In the genomic region with DNA sequence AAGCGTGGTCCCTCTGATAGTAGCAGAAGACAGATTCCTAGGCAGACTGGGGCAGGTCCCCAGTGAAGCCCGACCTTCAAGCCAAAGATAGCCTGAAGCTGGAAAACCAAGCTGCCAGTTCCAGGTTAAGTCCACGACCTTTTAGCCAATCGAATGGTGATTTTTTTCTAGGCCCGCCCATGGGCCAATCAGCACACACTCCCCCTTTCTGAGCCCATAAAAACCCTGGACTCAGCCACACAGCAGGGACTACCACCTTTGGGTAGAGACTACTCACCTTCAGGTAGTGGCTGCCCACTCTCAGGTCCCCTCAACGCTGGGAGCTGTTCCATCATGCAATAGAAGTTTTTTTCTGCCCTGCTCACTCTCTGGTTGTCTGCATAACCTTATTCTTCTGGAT, we compare ENCODE assay signal across 21 cellular contexts. TPM values are rescaled to one million over a fixed set of nuclear protein-coding genes. Genes with fewer than 3 reads are reported as not detected.
DNase-seq lines count a peak whose midpoint lies in the region; ATAC-seq and TF ChIP-seq lines count a peak whose summit lies in the region.
"Had no signal": no experiment of that assay in that cellular context is flagged by ENCODE, and none has a peak within 500 bp of the region (broad histone marks: within the 10 kb centered on the region; RNA-seq: fewer than 3 reads in every experiment).

No MANE protein-coding gene starts in this region.

- H3K4me1 ChIP-seq in IMR-90 (ENCODE audit: control insufficient read depth, insufficient read depth, low read length) (peaks cover 13% of the 10 kb centered on the region), right atrium auricular region (peaks cover 0 to 32% of the 10 kb centered on the region in 2 donors), trophoblast cell (ENCODE audit: control insufficient read depth in 1 of 2, insufficient read depth in 2 of 2, low read length in 2 of 2) (peaks cover 12 to 13% of the 10 kb centered on the region in 2 experiments), Karpas-422 (ENCODE audit: low read length) (no peaks in the 10 kb centered on the region), MM.1S (ENCODE audit: low read length) (no peaks in the 10 kb centered on the region)

- H3K79me2 ChIP-seq in trophoblast cell (ENCODE audit: control insufficient read depth, insufficient read depth, low read length, poor library complexity) = peaks cover 5% of the 10 kb centered on the region
- H3K79me2 ChIP-seq in Karpas-422 (ENCODE audit: low read length) = no peaks in the 10 kb centered on the region
- H3K79me2 ChIP-seq in MM.1S (ENCODE audit: low read length) = no peaks in the 10 kb centered on the region

- no peak overlapping the region for H2BK12ac ChIP-seq in trophoblast cell (ENCODE audit: low read length)

- peaks cover 2% of the 10 kb centered on the region for H3K36me3 Mint-ChIP-seq in chondrocyte (ENCODE audit: low read depth)

- H4K91ac ChIP-seq in IMR-90 (ENCODE audit: insufficient read depth, low read depth, low read length) (no peak overlapping the region; the same call in 1 of the 2 replicates), trophoblast cell (ENCODE audit: low read depth, low read length) (no peak overlapping the region)

- no CpG with 5 or more reads among the region's 6 CpGs for WGBS in IMR-90 (ENCODE audit: extremely low coverage in 2 of 2, insufficient read length in 1 of 2), 2 experiments
- WGBS in trophoblast cell (ENCODE audit: extremely low coverage, insufficient coverage, insufficient read length) = no CpG with 5 or more reads among the region's 6 CpGs

- H2BK120ac ChIP-seq in IMR-90 (ENCODE audit: low read depth, low read length) = no peak overlapping the region
- H2BK120ac ChIP-seq in trophoblast cell (ENCODE audit: insufficient read depth, low read length, poor library complexity) = no peak overlapping the region

- H3K27ac ChIP-seq in IMR-90 (ENCODE audit: insufficient read depth, low read length) = no peak overlapping the region
- H3K27ac ChIP-seq in right atrium auricular region = peak overlapping the region; percentile 85 to 93
- no peak overlapping the region for H3K27ac ChIP-seq in trophoblast cell (ENCODE audit: low read depth, low read length)
- no peak overlapping the region for H3K27ac ChIP-seq in Karpas-422 (ENCODE audit: low read length)
- H3K27ac ChIP-seq in MM.1S (ENCODE audit: low read length) = no peak overlapping the region
- H3K27ac ChIP-seq: KMS-11, Peyer's patch had no signal

- peaks cover 10% of the 10 kb centered on the region; the same call in 1 of the 2 replicates for H3K9me1 ChIP-seq in IMR-90 (ENCODE audit: insufficient read depth, low read length)

- no peak overlapping the region for H3K9ac ChIP-seq in IMR-90 (ENCODE audit: low read depth, low read length)
- H3K9ac ChIP-seq in trophoblast cell (ENCODE audit: low read length) = no peak overlapping the region
- no peak overlapping the region for H3K9ac ChIP-seq in Karpas-422 (ENCODE audit: low read length)
- no peak overlapping the region for H3K9ac ChIP-seq in MM.1S (ENCODE audit: low read length)
- H3K9ac ChIP-seq: KMS-11 had no signal

- no TSS peak for BruUV-seq in IMR-90 (replicated peaks; lab: Mats Ljungman, UMichigan)

- TF ChIP-seq POLR2A in IMR-90 (IDR thresholded peaks at IDR 0.05; ENCODE audit: low read depth, low read length) = no peak

- no peak overlapping the region for H3K56ac ChIP-seq in IMR-90 (ENCODE audit: extremely low read depth, insufficient read depth, low read length)

- H2BK20ac ChIP-seq in IMR-90 (ENCODE audit: low read depth, low read length) = no peak overlapping the region

- no peak overlapping the region for H3K4me3 Mint-ChIP-seq in chondrocyte (ENCODE audit: unreplicated experiment)
- H3K4me3 Mint-ChIP-seq: CD4-positive, alpha-beta T cell had no signal

- in situ Hi-C loops in IMR-90 (cut with MboI; ENCODE audit: low sequenced_read_pairs) = no loop called here

- H3K9me3 ChIP-seq in IMR-90 (ENCODE audit: control insufficient read depth, insufficient read depth, low read length) (no peaks in the 10 kb centered on the region), right atrium auricular region (no peaks in the 10 kb centered on the region), trophoblast cell (ENCODE audit: insufficient read depth, low read depth, low read length) (no peaks in the 10 kb centered on the region), Karpas-422 (ENCODE audit: low read length) (no peaks in the 10 kb centered on the region), MM.1S (replicated peaks; ENCODE audit: insufficient read depth, low read length) (no peaks in the 10 kb centered on the region)
- H3K9me3 ChIP-seq: MG63, Peyer's patch had no signal

- H3K9me2 ChIP-seq in Karpas-422 (replicated peaks; ENCODE audit: insufficient read depth, low read length) (no peaks in the 10 kb centered on the region), MM.1S (replicated peaks; ENCODE audit: insufficient read depth, low read length) (no peaks in the 10 kb centered on the region)

- H3K4ac ChIP-seq in IMR-90 (ENCODE audit: low read depth, low read length) = 0 out of 2 replicates have a peak overlapping the region, but pooled peaks have one; percentile 7
- H3K4ac ChIP-seq in trophoblast cell (ENCODE audit: low read depth, low read length) = no peak overlapping the region

- no peak overlapping the region for H2AK5ac ChIP-seq in IMR-90 (ENCODE audit: low read depth, low read length)
- no peak overlapping the region for H2AK5ac ChIP-seq in trophoblast cell (ENCODE audit: low read length)

- no peak overlapping the region for H4K8ac ChIP-seq in IMR-90 (ENCODE audit: low read depth in 2 of 2, low read length in 2 of 2)
- H4K8ac ChIP-seq in trophoblast cell (ENCODE audit: low read depth, low read length) = peak overlapping the region; percentile 21

- CTCF ChIA-PET in IMR-90 (lab: Yijun Ruan, JAX) = no interaction called here

- dilution Hi-C loops in IMR-90 (cut with HindIII; ENCODE audit: low sequenced_read_pairs, unreplicated experiment) = no loop called here

- no peaks in the 10 kb centered on the region for H3F3A ChIP-seq in MM.1S (ENCODE audit: insufficient read depth, low read length)

- H3K9me3 Mint-ChIP-seq in chondrocyte (ENCODE audit: low read depth) = no peaks in the 10 kb centered on the region
- H3K9me3 Mint-ChIP-seq: CD4-positive, alpha-beta T cell had no signal

- H3K36me3 ChIP-seq in IMR-90 (ENCODE audit: control insufficient read depth, insufficient read depth, low read length) (no peaks in the 10 kb centered on the region), right atrium auricular region (no peaks in the 10 kb centered on the region), trophoblast cell (ENCODE audit: control insufficient read depth in 1 of 2, insufficient read depth in 2 of 2, low read length in 2 of 2) (no peaks in the 10 kb centered on the region), Karpas-422 (ENCODE audit: insufficient read depth, low read length) (0 out of 2 replicates have a peak, but pooled peaks cover 8% of the 10 kb centered on the region), MM.1S (replicated peaks; ENCODE audit: insufficient read depth, low read length) (no peaks in the 10 kb centered on the region)
- H3K36me3 ChIP-seq: MG63, Peyer's patch had no signal

- H3K14ac ChIP-seq in IMR-90 (replicated peaks; ENCODE audit: low read depth, low read length) (no peak overlapping the region), trophoblast cell (ENCODE audit: low read length) (no peak overlapping the region)

- H3K27me3 Mint-ChIP-seq in chondrocyte (ENCODE audit: low read depth) = no peaks in the 10 kb centered on the region
- H3K27me3 Mint-ChIP-seq: CD4-positive, alpha-beta T cell had no signal

- H3K79me1 ChIP-seq in IMR-90 (ENCODE audit: low read depth in 1 of 2, low read length in 2 of 2) = peaks cover 0 to 9% of the 10 kb centered on the region in 2 experiments; a peak in 2 of 4 replicates
- H3K79me1 ChIP-seq in trophoblast cell (ENCODE audit: low read length) = peaks cover 12% of the 10 kb centered on the region

- no peak for TF ChIP-seq CTCF in IMR-90 (conservative IDR thresholded peaks at IDR 0.05; ENCODE audit: low read depth, low read length)
- no peak for TF ChIP-seq CTCF in chondrocyte (IDR thresholded peaks at IDR 0.05)
- no peak for TF ChIP-seq CTCF in right atrium auricular region (IDR thresholded peaks at IDR 0.05)
- no peak for TF ChIP-seq CTCF in MM.1S (IDR thresholded peaks at IDR 0.05; ENCODE audit: low read length)

- no peak for ATAC-seq in IMR-90 (ENCODE audit: low read depth)
- ATAC-seq in GM21526 (IDR thresholded peaks at IDR 0.05; ENCODE audit: low FRiP score, unreplicated experiment) = no peak

- H3K4me1 Mint-ChIP-seq in chondrocyte (ENCODE audit: low read depth) = peaks cover 22% of the 10 kb centered on the region

- H3K18ac ChIP-seq in IMR-90 (ENCODE audit: low read depth, low read length) (no peak overlapping the region), trophoblast cell (ENCODE audit: low read length) (no peak overlapping the region)

- POLR2A ChIA-PET in IMR-90 (lab: Charles Lee; ENCODE audit: unreplicated experiment) = no interaction called here

- H3K23ac ChIP-seq in IMR-90 (ENCODE audit: low read depth, low read length) (no peak overlapping the region), trophoblast cell (ENCODE audit: low read length) (no peak overlapping the region)

- H4K12ac ChIP-seq in trophoblast cell (ENCODE audit: low read depth, low read length) = no peak overlapping the region

- H2BK5ac ChIP-seq in IMR-90 (ENCODE audit: low read depth, low read length, poor library complexity, severe bottlenecking) (no peak overlapping the region), trophoblast cell (ENCODE audit: low read depth, low read length, poor library complexity) (no peak overlapping the region)

- H2AK9ac ChIP-seq in IMR-90 (replicated peaks; ENCODE audit: low read depth, low read length, poor library complexity) = peak overlapping the region; percentile 62

- no peak overlapping the region for H2BK15ac ChIP-seq in IMR-90 (ENCODE audit: low read depth, low read length)

- no peak for DNase-seq in IMR-90
- no peak for DNase-seq in chondrocyte (ENCODE audit: low spot score)
- DNase-seq in right atrium auricular region (ENCODE audit: low spot score) = no peak
- no peak for DNase-seq in trophoblast cell
- no peak for DNase-seq in NCI-H2029 (lab: John Stamatoyannopoulos, UW)
- no peak for DNase-seq in Karpas-422
- DNase-seq in MM.1S = no peak
- DNase-seq: CD4-positive, alpha-beta T cell; DND-41; GF-D8; GOT3; MG63; NCI-H1105; NCI-H1694 treated with DMSO at 0.1 percent for 48 hours; NCI-H2171; NCI-H446 treated with DMSO at 0.1 percent for 48 hours; NCI-H748 treated with DMSO at 0.1 percent for 48 hours; Peyer's patch; SIG-M5 had no signal

- H4K20me1 ChIP-seq in IMR-90 (ENCODE audit: insufficient read depth, low read length) = no peaks in the 10 kb centered on the region
- no peaks in the 10 kb centered on the region for H4K20me1 ChIP-seq in Karpas-422 (ENCODE audit: insufficient read depth, low read depth, low read length)
- no peaks in the 10 kb centered on the region for H4K20me1 ChIP-seq in MM.1S (ENCODE audit: insufficient read depth, low read length)

- intact Hi-C loops in IMR-90 (cut with micrococcal nuclease) = no loop called here

- H3K27me3 ChIP-seq in IMR-90 (ENCODE audit: control insufficient read depth, insufficient read depth, low read length) = no peaks in the 10 kb centered on the region
- H3K27me3 ChIP-seq in right atrium auricular region = no peaks in the 10 kb centered on the region
- H3K27me3 ChIP-seq in trophoblast cell (ENCODE audit: insufficient read depth, low read length) = no peaks in the 10 kb centered on the region
- no peaks in the 10 kb centered on the region for H3K27me3 ChIP-seq in Karpas-422 (ENCODE audit: low read length)
- H3K27me3 ChIP-seq in MM.1S (replicated peaks; ENCODE audit: insufficient read depth, low read length) = no peaks in the 10 kb centered on the region
- H3K27me3 ChIP-seq: MG63, Peyer's patch had no signal

- H2AFZ ChIP-seq in IMR-90 (replicated peaks; ENCODE audit: low read length, poor library complexity) = no peak overlapping the region
- no peak overlapping the region for H2AFZ ChIP-seq in trophoblast cell (ENCODE audit: insufficient read depth, low read length, poor library complexity)
- no peak overlapping the region for H2AFZ ChIP-seq in Karpas-422 (ENCODE audit: low read length)
- no peak overlapping the region for H2AFZ ChIP-seq in MM.1S (ENCODE audit: low read length)

- H3K4me2 ChIP-seq in IMR-90 (ENCODE audit: low read depth, low read length) (no peak overlapping the region), trophoblast cell (ENCODE audit: low read length) (no peak overlapping the region), Karpas-422 (ENCODE audit: low read depth, low read length, poor library complexity, severe bottlenecking) (no peak overlapping the region), MM.1S (ENCODE audit: low read depth, low read length) (no peak overlapping the region)
- H3K4me2 ChIP-seq: KMS-11 had no signal

- TF ChIP-seq RAD21 in IMR-90 (IDR thresholded peaks at IDR 0.05; ENCODE audit: low read length) = no peak

- H3K27ac Mint-ChIP-seq in chondrocyte (ENCODE audit: unreplicated experiment) = peak overlapping the region; percentile 22
- H3K27ac Mint-ChIP-seq: CD4-positive, alpha-beta T cell had no signal

- H3K4me3 ChIP-seq in IMR-90 (ENCODE audit: insufficient read depth, low read depth, low read length) (no peak overlapping the region), right atrium auricular region (peak overlapping the region; percentile 17 to 26), trophoblast cell (ENCODE audit: low read depth, low read length) (no peak overlapping the region), Karpas-422 (ENCODE audit: low read length) (no peak overlapping the region), MM.1S (ENCODE audit: low read length) (no peak overlapping the region)
- H3K4me3 ChIP-seq: MG63, Peyer's patch had no signal

- no peak overlapping the region for H4K5ac ChIP-seq in IMR-90 (ENCODE audit: low read depth, low read length)

RNA-seq across cellular contexts. Expression of a gene that starts 14.5 kb away (rescaled TPM):
- total RNA-seq in IMR-90 (2012; rRNA removed) (43.2 and 49.7 TPM in 2 replicates), chondrocyte (38.0 to 51.2 TPM (median 41.8 TPM) in 3 replicates), right atrium auricular region (100 to 1,000 TPM; 130 to 184 TPM)
- polyA plus RNA-seq in IMR-90 (2012; rRNA removed) = 40.7 and 46.0 TPM in 2 replicates
- 29.8 and 43.8 TPM in 2 replicates for polyA plus RNA-seq in IMR-90 (2012; cell fraction: cytosol; rRNA removed)
- 17.0 and 52.0 TPM in 2 replicates for polyA plus RNA-seq in IMR-90 (2012; cell fraction: nucleus; rRNA removed; ENCODE audit: low replicate concordance)
- 45.0 and 46.2 TPM in 2 replicates for polyA plus RNA-seq in trophoblast cell (2013)
- 68.6 and 74.0 TPM in 2 replicates for total RNA-seq in Karpas-422 (2014; rRNA removed; shearing (Covaris generic); ENCODE audit: low replicate concordance)

RNA-seq across cellular contexts. Expression of a gene that starts 24.3 kb away (rescaled TPM):
- total RNA-seq in IMR-90 (2012; rRNA removed) (23.7 and 38.3 TPM in 2 replicates), chondrocyte (28.9 to 32.7 TPM (median 29.2 TPM) in 3 replicates), right atrium auricular region (10 to 100 TPM; 16.9 to 18.6 TPM)
- 21.7 and 23.5 TPM in 2 replicates for polyA plus RNA-seq in IMR-90 (2012; rRNA removed)
- 11.6 and 14.9 TPM in 2 replicates for polyA plus RNA-seq in IMR-90 (2012; cell fraction: cytosol; rRNA removed)
- polyA plus RNA-seq in IMR-90 (2012; cell fraction: nucleus; rRNA removed; ENCODE audit: low replicate concordance) = 6.1 and 14.1 TPM in 2 replicates
- polyA plus RNA-seq in trophoblast cell (2013) = 17.5 and 18.4 TPM in 2 replicates
- total RNA-seq in Karpas-422 (2014; rRNA removed; shearing (Covaris generic); ENCODE audit: low replicate concordance) = 20.4 and 33.9 TPM in 2 replicates

RNA-seq across cellular contexts. Expression of a gene that starts 41.2 kb away (rescaled TPM):
- total RNA-seq in IMR-90 (2012; rRNA removed) = 3,111 and 3,387 TPM in 2 replicates
- 1,199 and 1,260 TPM in 2 replicates for polyA plus RNA-seq in IMR-90 (2012; rRNA removed)
- polyA plus RNA-seq in IMR-90 (2012; cell fraction: cytosol; rRNA removed) = 1,489 and 3,890 TPM in 2 replicates
- 261 and 727 TPM in 2 replicates for polyA plus RNA-seq in IMR-90 (2012; cell fraction: nucleus; rRNA removed; ENCODE audit: low replicate concordance)
- total RNA-seq in chondrocyte = 724 to 826 TPM (median 808 TPM) in 3 replicates
- total RNA-seq in right atrium auricular region = 1,000 to 10,000 TPM; 1,479 to 1,487 TPM
- polyA plus RNA-seq in trophoblast cell (2013) = 2,783 and 2,826 TPM in 2 replicates
- total RNA-seq in Karpas-422 (2014; rRNA removed; shearing (Covaris generic); ENCODE audit: low replicate concordance) = 3,591 and 3,631 TPM in 2 replicates

Comparison
In these comparisons a context has a peak if more than half of its experiments do, and no peak if none do; other contexts are left out.
1. H3K27ac ChIP-seq: peak in right atrium auricular region (2 of 2); none in IMR-90 (single experiment), trophoblast cell (single experiment), Karpas-422 (single experiment) and MM.1S (single experiment).
2. H3K4me3 ChIP-seq: peak in right atrium auricular region (2 of 2); none in IMR-90 (single experiment), trophoblast cell (single experiment), Karpas-422 (single experiment) and MM.1S (single experiment).